Comparison of ENCODE assay signal across 30 cellular contexts in genomic region chr1:86258106-86258505, GRCh38.
A peak's percentile ranks its signal among the peaks of the same experiment; 100 is the strongest.
DNase-seq lines count a peak whose midpoint lies in the region; ATAC-seq and TF ChIP-seq lines count a peak whose summit lies in the region.
"Had no signal": no experiment of that assay in that cellular context is flagged by ENCODE, and none has a peak within 500 bp of the region (broad histone marks: within the 10 kb centered on the region; RNA-seq: fewer than 3 reads in every experiment).

No MANE protein-coding gene starts in this region.

- H3K27me3 ChIP-seq in neuron (ENCODE audit: insufficient read depth, low read length), result no peaks in the 10 kb centered on the region
- H3K27me3 ChIP-seq: stomach, upper lobe of right lung had no signal

- peaks cover 0 to 7% of the 10 kb centered on the region in 2 donors for H3K27me3 Mint-ChIP-seq in stimulated activated naive B cell treated with anti-CD40 and anti-IgM and Interleukin-4, amounts not matched to agents 10 μg/mL and 1 μg/mL and 100 μg/mL, for 72 hours
- H3K27me3 Mint-ChIP-seq: activated T-cell treated with anti-CD3 and anti-CD28 coated beads, Interleukin-2, amount 50 U/mL, for 24 hours had no signal

- no peaks in the 10 kb centered on the region for H3K9me3 Mint-ChIP-seq in stimulated activated naive B cell treated with anti-CD40 and anti-IgM and Interleukin-4, amounts not matched to agents 10 μg/mL and 1 μg/mL and 100 μg/mL, for 72 hours
- H3K9me3 Mint-ChIP-seq: activated naive CD4-positive, alpha-beta T cell treated with anti-CD3 and anti-CD28 coated beads for 36 hours; activated T-cell treated with anti-CD3 and anti-CD28 coated beads, Interleukin-2, amount 50 U/mL, for 24 hours; CD8-positive, alpha-beta T cell; naive thymus-derived CD4-positive, alpha-beta T cell had no signal

- no peak overlapping the region for H3K27ac Mint-ChIP-seq in stimulated activated naive B cell treated with anti-CD40 and anti-IgM and Interleukin-4, amounts not matched to agents 10 μg/mL and 1 μg/mL and 100 μg/mL, for 72 hours
- H3K27ac Mint-ChIP-seq: activated naive CD4-positive, alpha-beta T cell treated with anti-CD3 and anti-CD28 coated beads for 36 hours; activated T-cell treated with anti-CD3 and anti-CD28 coated beads, Interleukin-2, amount 50 U/mL, for 24 hours; CD8-positive, alpha-beta T cell; naive thymus-derived CD4-positive, alpha-beta T cell had no signal

- peak overlapping the region; percentile 32 for H2AFZ ChIP-seq in neuron (ENCODE audit: low read depth, low read length)

- no peak overlapping the region for H3K4me3 ChIP-seq in epithelial cell of esophagus (ENCODE audit: low read length)
- H3K4me3 ChIP-seq in neuron (ENCODE audit: low read length), result no peak overlapping the region
- H3K4me3 ChIP-seq: stomach, upper lobe of right lung had no signal

- H3K36me3 ChIP-seq in neuron (ENCODE audit: insufficient read depth, low read length), result no peaks in the 10 kb centered on the region
- H3K36me3 ChIP-seq: stomach, upper lobe of right lung had no signal

- H3K4me3 Mint-ChIP-seq in stimulated activated naive B cell treated with anti-CD40 and anti-IgM and Interleukin-4, amounts not matched to agents 10 μg/mL and 1 μg/mL and 100 μg/mL, for 72 hours, result no peak overlapping the region
- H3K4me3 Mint-ChIP-seq: activated naive CD4-positive, alpha-beta T cell treated with anti-CD3 and anti-CD28 coated beads for 36 hours; activated T-cell treated with anti-CD3 and anti-CD28 coated beads, Interleukin-2, amount 50 U/mL, for 24 hours; CD8-positive, alpha-beta T cell; naive thymus-derived CD4-positive, alpha-beta T cell had no signal

- H3K4me1 Mint-ChIP-seq in stimulated activated naive B cell treated with anti-CD40 and anti-IgM and Interleukin-4, amounts not matched to agents 10 μg/mL and 1 μg/mL and 100 μg/mL, for 72 hours, result no peaks in the 10 kb centered on the region
- H3K4me1 Mint-ChIP-seq: naive thymus-derived CD4-positive, alpha-beta T cell had no signal

- no peaks in the 10 kb centered on the region for H3K4me1 ChIP-seq in neuron (ENCODE audit: insufficient read depth, low read length)
- H3K4me1 ChIP-seq: stomach, upper lobe of right lung had no signal

- peak; percentile 11 for DNase-seq in EH (ENCODE audit: low read depth)
- peak; percentile 22 for DNase-seq in RPMI7951 (ENCODE audit: low read depth)
- peak; percentile 30 for DNase-seq in epithelial cell of esophagus (ENCODE audit: low read depth)
- no peak for DNase-seq in stimulated activated naive B cell treated with anti-CD40 and anti-IgM and Interleukin-4, amounts not matched to agents 10 μg/mL and 1 μg/mL and 100 μg/mL, for 72 hours
- DNase-seq in stimulated activated naive CD4-positive, alpha-beta T cell treated with Interleukin-2 at 50 U/mL for 16 hours (lab: John Stamatoyannopoulos, UW), result no peak
- DNase-seq in NCI-H1436 (lab: John Stamatoyannopoulos, UW), result no peak
- DNase-seq: activated CD4-positive, alpha-beta T cell treated with anti-CD3 and anti-CD28 coated beads for 1 hour; activated naive CD4-positive, alpha-beta T cell treated with anti-CD3 and anti-CD28 coated beads for 36 hours; activated T-cell treated with anti-CD3 and anti-CD28 coated beads, Interleukin-2, amount 50 U/mL, for 24 hours; amygdala; CD8-positive, alpha-beta T cell; DMS153; effector CD8-positive, alpha-beta T cell; GDM1; KBM-7; left colon; mesenchymal stem cell; MV-4-11; naive thymus-derived CD4-positive, alpha-beta T cell; NCI-H1694 treated with DMSO at 0.1 percent for 48 hours; NCI-H82; OCI-M1; stimulated activated CD4-positive, alpha-beta T cell treated with anti-CD3 and anti-CD28 coated beads, Interleukin-12 subunit alpha, Interleukin-12 subunit beta, amount 100 ng/mL, for 4 hours; stomach; T1000; upper lobe of right lung had no signal

- ATAC-seq in stimulated activated naive B cell treated with anti-CD40 and anti-IgM and Interleukin-4, amounts not matched to agents 10 μg/mL and 1 μg/mL and 100 μg/mL, for 72 hours (replicated peaks), result no peak
- no peak for ATAC-seq in GM18873 (IDR thresholded peaks at IDR 0.05; ENCODE audit: low FRiP score, unreplicated experiment)
- ATAC-seq: CD8-positive, alpha-beta T cell; HCT116; left colon; naive thymus-derived CD4-positive, alpha-beta T cell; Right ventricle myocardium inferior; upper lobe of right lung had no signal

- H3K9me3 ChIP-seq in neuron (ENCODE audit: low read length), result no peaks in the 10 kb centered on the region
- H3K9me3 ChIP-seq: stomach, upper lobe of right lung had no signal

- TF ChIP-seq CTCF in epithelial cell of esophagus (IDR thresholded peaks at IDR 0.05; ENCODE audit: insufficient read depth, low read depth, low read length, missing control alignments), result no peak

- no peaks in the 10 kb centered on the region for H3K36me3 Mint-ChIP-seq in stimulated activated naive B cell treated with anti-CD40 and anti-IgM and Interleukin-4, amounts not matched to agents 10 μg/mL and 1 μg/mL and 100 μg/mL, for 72 hours
- H3K36me3 Mint-ChIP-seq: CD8-positive, alpha-beta T cell; naive thymus-derived CD4-positive, alpha-beta T cell had no signal

Comparison
In these comparisons a context has a peak if more than half of its experiments do, and no peak if none do; other contexts are left out.
1. DNase-seq: peak in EH (single experiment), RPMI7951 (single experiment) and epithelial cell of esophagus (single experiment); none in stimulated activated naive B cell treated with anti-CD40 and anti-IgM and Interleukin-4, amounts not matched to agents 10 μg/mL and 1 μg/mL and 100 μg/mL, for 72 hours (single experiment), stimulated activated naive CD4-positive, alpha-beta T cell treated with Interleukin-2 at 50 U/mL for 16 hours (single experiment) and NCI-H1436 (single experiment).